Comparison of ENCODE assay signal across 22 cellular contexts in the genomic region with DNA sequence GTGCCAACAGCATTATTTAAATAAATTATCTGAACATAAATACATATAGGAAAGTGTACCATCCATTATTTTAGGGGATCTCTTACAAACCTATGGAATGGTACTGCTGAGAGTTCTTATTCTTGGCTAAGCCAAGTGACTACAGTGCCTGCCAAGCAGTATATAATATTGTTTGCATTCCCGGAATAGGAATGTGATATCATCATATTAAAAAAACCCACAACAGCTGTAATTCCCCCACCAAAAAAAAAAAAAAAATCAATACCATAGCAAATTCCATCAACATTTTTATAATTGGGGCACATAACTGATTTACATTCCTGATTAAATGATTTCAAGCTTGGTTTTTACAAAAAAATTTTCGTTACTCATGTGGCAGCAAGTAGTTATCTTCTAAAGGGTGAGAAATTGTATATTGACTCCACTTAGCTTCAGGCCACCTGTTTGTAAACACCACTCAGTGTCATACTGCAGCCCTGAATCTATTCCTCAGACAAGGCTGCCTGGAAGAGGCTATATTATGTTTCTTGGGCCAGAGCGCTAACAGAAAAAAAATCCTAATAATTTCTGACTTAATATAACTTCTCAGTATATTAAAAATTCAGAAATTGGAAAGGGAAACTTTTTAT.
DNase-seq lines count a peak whose midpoint lies in the region; ATAC-seq and TF ChIP-seq lines count a peak whose summit lies in the region.
"Had no signal": no experiment of that assay in that cellular context is flagged by ENCODE, and none has a peak within 500 bp of the region (broad histone marks: within the 10 kb centered on the region; RNA-seq: fewer than 3 reads in every experiment).

No MANE protein-coding gene starts in this region.

- no peaks in the 10 kb centered on the region for H3K36me3 ChIP-seq in GM23248 (ENCODE audit: low read depth)
- no peaks in the 10 kb centered on the region for H3K36me3 ChIP-seq in SK-N-MC (ENCODE audit: insufficient read depth, low read length)
- H3K36me3 ChIP-seq in body of pancreas (replicated peaks in 1 of 2; ENCODE audit: insufficient read depth in 1 of 2, low read depth in 2 of 2) = no peaks in the 10 kb centered on the region

- H2AFZ ChIP-seq in GM23248 = no peak overlapping the region

- WGBS in GM23248 (ENCODE audit: low coverage in 1 of 2, low lambda C conversion rate in 2 of 2, missing lambda C conversion rate in 2 of 2), 2 experiments = 84 to 86% methylated on average over 3 of the region's 3 CpGs
- WGBS in body of pancreas, 2 donors = 41 to 51% methylated on average over 3 of the region's 3 CpGs

- no peak overlapping the region for H3K4me2 ChIP-seq in GM23248 (ENCODE audit: unreplicated experiment)

- no peaks in the 10 kb centered on the region for H4K20me1 ChIP-seq in GM23248 (ENCODE audit: insufficient read depth)

- H3K27me3 ChIP-seq in GM23248 (replicated peaks; ENCODE audit: insufficient read depth) (no peaks in the 10 kb centered on the region), body of pancreas (no peaks in the 10 kb centered on the region), foreskin keratinocyte (no peaks in the 10 kb centered on the region)
- H3K27me3 ChIP-seq: dorsolateral prefrontal cortex had no signal

- DNase-seq in AG10803 (ENCODE audit: low read depth) = peak; percentile 87
- peak; percentile 53 for DNase-seq in GM23248
- no peak for DNase-seq in SK-N-MC (ENCODE audit: low read depth, low spot score)
- DNase-seq in fibroblast of the conjunctiva (ENCODE audit: low read depth) = peak; percentile 38
- DNase-seq in body of pancreas = no peak
- DNase-seq in foreskin keratinocyte = no peak
- DNase-seq: activated CD4-positive, alpha-beta T cell treated with anti-CD3 and anti-CD28 coated beads, Interleukin-2, amount 50 U/mL, for 48 hours; activated CD8-positive, alpha-beta memory T cell treated with anti-CD3 and anti-CD28 coated beads, Interleukin-2, amount 50 U/mL, for 4 hours; anterior cingulate cortex; dorsolateral prefrontal cortex; HFFc6; mesenchymal stem cell; naive B cell; NCI-H1417 treated with DMSO at 0.1 percent for 48 hours; NCI-H345; occipital lobe; OCI-M1; Right ventricle myocardium superior had no signal

- no peaks in the 10 kb centered on the region for H3K9me2 ChIP-seq in GM23248 (ENCODE audit: insufficient read depth)

- H3K4me3 ChIP-seq in AG10803 (ENCODE audit: low read length) = no peak overlapping the region
- no peak overlapping the region for H3K4me3 ChIP-seq in GM23248
- H3K4me3 ChIP-seq in SK-N-MC = peak overlapping the region; percentile 14; the same call in 1 of the 2 replicates
- H3K4me3 ChIP-seq in body of pancreas = no peak overlapping the region
- H3K4me3 ChIP-seq: dorsolateral prefrontal cortex had no signal

- no peaks in the 10 kb centered on the region for H3K79me2 ChIP-seq in GM23248 (ENCODE audit: insufficient read depth)

- H3K9me3 ChIP-seq in GM23248 (ENCODE audit: low read depth) (no peaks in the 10 kb centered on the region), SK-N-MC (ENCODE audit: low read depth, low read length) (no peaks in the 10 kb centered on the region), body of pancreas (no peaks in the 10 kb centered on the region)

- H3K27ac ChIP-seq in GM23248 (no peak overlapping the region), SK-N-MC (peak overlapping the region; percentile 6), body of pancreas (no peak overlapping the region), foreskin keratinocyte (no peak overlapping the region)

- in situ Hi-C loops in GM23248 (cut with MboI) = loop anchor here (25.0 kb wide), 1 partner anchor 486 kb away; the partner anchor contains the start of gene ENOX1

- ATAC-seq in GM18505 (IDR thresholded peaks at IDR 0.05; ENCODE audit: unreplicated experiment) (no peak), body of pancreas (no peak), foreskin keratinocyte (no peak)
- ATAC-seq: activated T-helper 17 cell treated with anti-CD3 and anti-CD28 coated beads, Interleukin-2, amount 50 U/mL, for 72 hours; HepG2; WTC11 had no signal

- TF ChIP-seq POLR2A in GM18505 (IDR thresholded peaks at IDR 0.05; ENCODE audit: borderline replicate concordance, extremely low read depth, insufficient read depth, insufficient read length) = no peak
- TF ChIP-seq POLR2A in body of pancreas (IDR thresholded peaks at IDR 0.05) = no peak

- intact Hi-C loops in body of pancreas (cut with DNase I) = loop anchor here (10.0 kb wide), 1 partner anchor 503 kb away; no protein-coding TSS in a partner anchor

- no peak for TF ChIP-seq CTCF in AG10803 (conservative IDR thresholded peaks at IDR 0.05; ENCODE audit: low read length)
- TF ChIP-seq CTCF in body of pancreas (IDR thresholded peaks at IDR 0.05) = no peak
- TF ChIP-seq CTCF in foreskin keratinocyte (conservative IDR thresholded peaks at IDR 0.05) = no peak

- peaks cover 27% of the 10 kb centered on the region; the same call in 1 of the 2 replicates for H3F3A ChIP-seq in GM23248 (ENCODE audit: insufficient read depth)

- H3K9ac ChIP-seq in GM23248 (no peak overlapping the region), SK-N-MC (ENCODE audit: insufficient read length) (no peak overlapping the region)

- H3K4me1 ChIP-seq in GM23248 (ENCODE audit: insufficient read depth) (peaks cover 31% of the 10 kb centered on the region), body of pancreas (peaks cover 7% of the 10 kb centered on the region), foreskin keratinocyte (peaks cover 19% of the 10 kb centered on the region)

Comparison
In these comparisons a context has a peak if more than half of its experiments do, and no peak if none do; other contexts are left out.
1. DNase-seq: peak in AG10803 (single experiment), GM23248 (single experiment) and fibroblast of the conjunctiva (single experiment); none in SK-N-MC (single experiment), body of pancreas (0 of 4) and foreskin keratinocyte (0 of 2).